In the genomic region with DNA sequence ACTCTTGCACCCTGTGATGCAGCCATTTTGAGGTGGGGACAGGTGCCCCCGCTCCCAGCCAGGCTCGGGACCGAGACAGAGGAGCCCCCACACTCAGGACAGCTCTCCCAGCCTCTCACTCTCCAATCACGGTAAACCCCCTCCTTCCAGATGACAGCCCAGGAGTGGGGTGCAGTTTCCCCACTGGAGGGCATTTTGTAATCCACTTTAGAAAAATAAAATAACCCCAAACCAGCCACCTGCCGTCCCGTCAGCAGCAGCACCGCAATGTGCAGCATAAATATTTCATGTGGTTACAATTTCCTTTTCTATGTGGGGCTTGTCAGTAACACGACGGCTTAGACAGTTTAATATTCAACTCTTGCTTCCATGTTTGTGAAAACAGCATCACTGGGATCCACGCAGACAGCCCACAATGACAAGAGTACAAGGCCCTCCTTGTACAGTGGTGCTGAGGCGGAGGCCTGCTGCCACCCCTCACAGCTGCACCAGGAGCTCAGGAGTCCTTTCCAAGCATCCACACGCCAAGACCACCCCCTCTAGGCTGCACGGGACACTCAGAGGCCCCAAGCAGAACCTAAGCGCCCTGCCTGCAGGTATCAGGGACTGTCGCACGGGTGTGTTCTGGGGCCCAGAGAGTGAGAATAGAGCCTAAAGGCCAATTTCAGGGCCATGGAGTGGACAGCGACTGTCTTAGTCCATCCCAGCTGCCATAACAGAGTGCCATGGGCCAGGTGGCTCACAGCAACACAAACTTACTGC, we compare ENCODE assay signal across 12 cellular contexts.
DNase-seq lines count a peak whose midpoint lies in the region; ATAC-seq and TF ChIP-seq lines count a peak whose summit lies in the region.
"Had no signal": no experiment of that assay in that cellular context is flagged by ENCODE, and none has a peak within 500 bp of the region (broad histone marks: within the 10 kb centered on the region; RNA-seq: fewer than 3 reads in every experiment).

No MANE protein-coding gene starts in this region.

- H3K4me3 ChIP-seq in esophagus muscularis mucosa, result no peak overlapping the region

- WGBS in esophagus muscularis mucosa, result 86% methylated on average over 14 of the region's 17 CpGs

- DNase-seq in activated CD4-positive, CD25-positive, alpha-beta regulatory T cell treated with anti-CD3 and anti-CD28 coated beads, Interleukin-2, amount 50 U/mL, for 16 hours (ENCODE audit: low read depth, low spot score), result peak; percentile 18
- DNase-seq in activated CD4-positive, CD25-positive, alpha-beta regulatory T cell (lab: John Stamatoyannopoulos, UW), result no peak
- DNase-seq in activated CD4-positive, alpha-beta T cell treated with anti-CD3 and anti-CD28 coated beads, Interleukin-2, amount 10 ng/mL, durations not matched to agents 24 days and 14 days, result peak; percentile 84
- DNase-seq in esophagus muscularis mucosa (ENCODE audit: extremely low spot score) (peak; percentile 86), substantia nigra (lab: John Stamatoyannopoulos, UW) (peak in 19 of 49 donors; percentile 9 to 57 (median 28)), NCI-H226 (no peak)
- DNase-seq: GDM1, Right ventricle myocardium superior had no signal

- no peak overlapping the region for H3K27ac ChIP-seq in esophagus muscularis mucosa (replicated peaks in 1 of 4)
- H3K27ac ChIP-seq in substantia nigra (ENCODE audit: low read depth, low read length, poor library complexity, severe bottlenecking), result peak overlapping the region; percentile 49
- H3K27ac ChIP-seq: epithelial cell of prostate had no signal

- H3K36me3 ChIP-seq in esophagus muscularis mucosa, result peaks cover 0 to 20% (median 11%) of the 10 kb centered on the region in 4 donors

- H3K4me3 Mint-ChIP-seq in activated CD4-positive, alpha-beta T cell treated with anti-CD3 and anti-CD28 coated beads, Interleukin-2, amount 10 ng/mL, durations not matched to agents 24 days and 14 days, result peak overlapping the region; percentile 77

- TF ChIP-seq POLR2A in esophagus muscularis mucosa (IDR thresholded peaks at IDR 0.05; ENCODE audit: low read depth), result no peak

- peaks cover 2% of the 10 kb centered on the region for H3K27me3 Mint-ChIP-seq in activated CD4-positive, alpha-beta T cell treated with anti-CD3 and anti-CD28 coated beads, Interleukin-2, amount 10 ng/mL, durations not matched to agents 24 days and 14 days

- H3K4me1 Mint-ChIP-seq in activated CD4-positive, alpha-beta T cell treated with anti-CD3 and anti-CD28 coated beads, Interleukin-2, amount 10 ng/mL, durations not matched to agents 24 days and 14 days, result peaks cover 61% of the 10 kb centered on the region

- no peaks in the 10 kb centered on the region for H3K9me3 Mint-ChIP-seq in activated CD4-positive, alpha-beta T cell treated with anti-CD3 and anti-CD28 coated beads, Interleukin-2, amount 10 ng/mL, durations not matched to agents 24 days and 14 days

- H3K27ac Mint-ChIP-seq in activated CD4-positive, alpha-beta T cell treated with anti-CD3 and anti-CD28 coated beads, Interleukin-2, amount 10 ng/mL, durations not matched to agents 24 days and 14 days, result peak overlapping the region; percentile 93

- no peaks in the 10 kb centered on the region for H3K9me3 ChIP-seq in esophagus muscularis mucosa

- H3K27me3 ChIP-seq in esophagus muscularis mucosa, result peaks cover 0 to 4% (median 0%) of the 10 kb centered on the region in 4 donors

- no peak for TF ChIP-seq EP300 in esophagus muscularis mucosa (IDR thresholded peaks at IDR 0.05)

- no peak for TF ChIP-seq CTCF in esophagus muscularis mucosa (IDR thresholded peaks at IDR 0.05)

- no peaks in the 10 kb centered on the region for H3K36me3 Mint-ChIP-seq in activated CD4-positive, alpha-beta T cell treated with anti-CD3 and anti-CD28 coated beads, Interleukin-2, amount 10 ng/mL, durations not matched to agents 24 days and 14 days (ENCODE audit: low read depth)

- peaks cover 0 to 10% (median 0%) of the 10 kb centered on the region in 4 donors for H3K4me1 ChIP-seq in esophagus muscularis mucosa

- intact Hi-C loops in activated CD4-positive, alpha-beta T cell treated with anti-CD3 and anti-CD28 coated beads, Interleukin-2, amount 10 ng/mL, durations not matched to agents 24 days and 14 days (cut with micrococcal nuclease), result loop anchor here (10.0 kb wide), 1 partner anchor 226 kb away; no protein-coding TSS in a partner anchor
- intact Hi-C loops in esophagus muscularis mucosa (cut with DNase I), result loop anchor here (10.0 kb wide), 1 partner anchor 226 kb away; no protein-coding TSS in a partner anchor

- ATAC-seq in GM21515 (IDR thresholded peaks at IDR 0.05; ENCODE audit: unreplicated experiment), result no peak
- ATAC-seq in GM19351 (IDR thresholded peaks at IDR 0.05; ENCODE audit: unreplicated experiment), result no peak
- ATAC-seq: left lobe of liver had no signal

Comparison
In these comparisons a context has a peak if more than half of its experiments do, and no peak if none do; other contexts are left out.
1. DNase-seq: peak in activated CD4-positive, CD25-positive, alpha-beta regulatory T cell treated with anti-CD3 and anti-CD28 coated beads, Interleukin-2, amount 50 U/mL, for 16 hours (single experiment), activated CD4-positive, alpha-beta T cell treated with anti-CD3 and anti-CD28 coated beads, Interleukin-2, amount 10 ng/mL, durations not matched to agents 24 days and 14 days (single experiment) and esophagus muscularis mucosa (single experiment); none in activated CD4-positive, CD25-positive, alpha-beta regulatory T cell (0 of 4) and NCI-H226 (single experiment).